In genomic region chr5:148542812-148543211, GRCh38 we compare ENCODE assay signal across 26 cellular contexts.
DNase-seq lines count a peak whose midpoint lies in the region; ATAC-seq and TF ChIP-seq lines count a peak whose summit lies in the region.
"Had no signal": no experiment of that assay in that cellular context is flagged by ENCODE, and none has a peak within 500 bp of the region (broad histone marks: within the 10 kb centered on the region; RNA-seq: fewer than 3 reads in every experiment).

No MANE protein-coding gene starts in this region.

- H3K27ac ChIP-seq in GM23248 = no peak overlapping the region
- H3K27ac ChIP-seq: body of pancreas, esophagus squamous epithelium, heart right ventricle, ovary had no signal

- H3K79me2 ChIP-seq in GM23248 (ENCODE audit: insufficient read depth) = no peaks in the 10 kb centered on the region

- H2AFZ ChIP-seq in GM23248 = no peak overlapping the region

- no peaks in the 10 kb centered on the region for H3K36me3 Mint-ChIP-seq in activated T-helper 17 cell treated with anti-CD3 and anti-CD28 coated beads, Interleukin-2, amount 50 U/mL, for 72 hours (ENCODE audit: low read depth)
- H3K36me3 Mint-ChIP-seq: activated naive CD8-positive, alpha-beta T cell had no signal

- in situ Hi-C loops in GM23248 (cut with MboI) = no loop called here

- peak; percentile 31 for ATAC-seq in activated T-helper 17 cell treated with anti-CD3 and anti-CD28 coated beads, Interleukin-2, amount 50 U/mL, for 72 hours (replicated peaks)
- no peak for ATAC-seq in GM19452 (IDR thresholded peaks at IDR 0.05; ENCODE audit: unreplicated experiment)
- ATAC-seq: body of pancreas; naive thymus-derived CD8-positive, alpha-beta T cell; stimulated activated naive CD8-positive, alpha-beta T cell treated with anti-CD3 and anti-CD28 coated beads, Interleukin-15, Interleukin-2, amounts not matched to agents 100 U/mL and 50 U/mL, for 24 hours had no signal

- DNase-seq in AG08396 (ENCODE audit: low spot score) (peak; percentile 5), GM23248 (peak; percentile 81), foreskin fibroblast (peak; percentile 68 to 73), SKM-1 treated with dmso at 0.1 percent for 144 hours (lab: John Stamatoyannopoulos, UW; ENCODE audit: unreplicated experiment) (no peak), COLO829 (ENCODE audit: low spot score) (no peak), OCI-M2 (lab: John Stamatoyannopoulos, UW; ENCODE audit: unreplicated experiment) (no peak)
- DNase-seq: activated CD4-positive, alpha-beta T cell treated with anti-CD3 and anti-CD28 coated beads for 48 hours; body of pancreas; C1 segment of cervical spinal cord; esophagus squamous epithelium; H7; heart right ventricle; Karpas-422; naive thymus-derived CD8-positive, alpha-beta T cell; NCI-H1092 treated with DMSO at 0.1 percent for 48 hours; NCI-H2029 treated with DMSO at 0.1 percent for 48 hours; NCI-H226; NCI-H774; ovary; SHP77 treated with DMSO at 0.1 percent for 48 hours; stimulated activated CD4-positive, alpha-beta T cell treated with anti-CD3 and anti-CD28 coated beads, Interleukin-4, amount 100 ng/mL, for 24 hours; stimulated activated naive CD8-positive, alpha-beta T cell treated with anti-CD3 and anti-CD28 coated beads, Interleukin-15, Interleukin-2, amounts not matched to agents 100 U/mL and 50 U/mL, for 24 hours; trophoblast cell had no signal

- no peaks in the 10 kb centered on the region; the same call in 1 of the 2 replicates for H3K27me3 ChIP-seq in GM23248 (replicated peaks; ENCODE audit: insufficient read depth)
- H3K27me3 ChIP-seq: body of pancreas, esophagus squamous epithelium, heart right ventricle, ovary had no signal

- no peaks in the 10 kb centered on the region for H3K9me2 ChIP-seq in GM23248 (ENCODE audit: insufficient read depth)

- no peaks in the 10 kb centered on the region for H3K9me3 ChIP-seq in GM23248 (ENCODE audit: low read depth)
- H3K9me3 ChIP-seq: body of pancreas, esophagus squamous epithelium, ovary had no signal

- H3K9me3 Mint-ChIP-seq in activated T-helper 17 cell treated with anti-CD3 and anti-CD28 coated beads, Interleukin-2, amount 50 U/mL, for 72 hours = peaks cover 7% of the 10 kb centered on the region

- H3K9ac ChIP-seq in GM23248 = no peak overlapping the region

- H3K36me3 ChIP-seq in GM23248 (ENCODE audit: low read depth) = no peaks in the 10 kb centered on the region
- H3K36me3 ChIP-seq: esophagus squamous epithelium, heart right ventricle, ovary had no signal

- no peak for TF ChIP-seq CTCF in foreskin fibroblast (IDR thresholded peaks at IDR 0.05; ENCODE audit: low read depth, low read length)

- H3K27me3 Mint-ChIP-seq in activated T-helper 17 cell treated with anti-CD3 and anti-CD28 coated beads, Interleukin-2, amount 50 U/mL, for 72 hours = no peaks in the 10 kb centered on the region
- H3K27me3 Mint-ChIP-seq: activated naive CD8-positive, alpha-beta T cell had no signal

- H3K4me3 ChIP-seq in GM23248 (no peak overlapping the region), foreskin fibroblast (ENCODE audit: low read depth in 1 of 2, low read length in 2 of 2) (no peak overlapping the region)
- H3K4me3 ChIP-seq: body of pancreas, esophagus squamous epithelium, heart right ventricle, ovary had no signal

- no peak overlapping the region for H3K4me3 Mint-ChIP-seq in activated T-helper 17 cell treated with anti-CD3 and anti-CD28 coated beads, Interleukin-2, amount 50 U/mL, for 72 hours
- H3K4me3 Mint-ChIP-seq: activated naive CD8-positive, alpha-beta T cell; naive thymus-derived CD8-positive, alpha-beta T cell had no signal

- H4K20me1 ChIP-seq in GM23248 (ENCODE audit: insufficient read depth) = no peaks in the 10 kb centered on the region

- WGBS in GM23248 (ENCODE audit: low coverage in 1 of 2, low lambda C conversion rate in 2 of 2, missing lambda C conversion rate in 2 of 2), 2 experiments = 30 to 33% methylated on average over 1 of the region's 1 CpG

- no peak overlapping the region for H3K4me2 ChIP-seq in GM23248 (ENCODE audit: unreplicated experiment)

- H3K4me1 Mint-ChIP-seq in activated T-helper 17 cell treated with anti-CD3 and anti-CD28 coated beads, Interleukin-2, amount 50 U/mL, for 72 hours = no peaks in the 10 kb centered on the region
- H3K4me1 Mint-ChIP-seq: naive thymus-derived CD8-positive, alpha-beta T cell had no signal

- H3K27ac Mint-ChIP-seq in activated T-helper 17 cell treated with anti-CD3 and anti-CD28 coated beads, Interleukin-2, amount 50 U/mL, for 72 hours = no peak overlapping the region
- H3K27ac Mint-ChIP-seq: activated naive CD8-positive, alpha-beta T cell; naive thymus-derived CD8-positive, alpha-beta T cell had no signal

- H3F3A ChIP-seq in GM23248 (ENCODE audit: insufficient read depth) = peaks cover 4% of the 10 kb centered on the region; the same call in 1 of the 2 replicates

- peaks cover 4% of the 10 kb centered on the region; the same call in 1 of the 2 replicates for H3K4me1 ChIP-seq in GM23248 (ENCODE audit: insufficient read depth)
- H3K4me1 ChIP-seq: body of pancreas, esophagus squamous epithelium had no signal

Comparison
In these comparisons a context has a peak if more than half of its experiments do, and no peak if none do; other contexts are left out.
1. DNase-seq: peak in AG08396 (single experiment), GM23248 (single experiment) and foreskin fibroblast (2 of 2); none in SKM-1 treated with dmso at 0.1 percent for 144 hours (single experiment), COLO829 (single experiment) and OCI-M2 (single experiment).